ENCODE assay signal across 7 cellular contexts in the genomic region with DNA sequence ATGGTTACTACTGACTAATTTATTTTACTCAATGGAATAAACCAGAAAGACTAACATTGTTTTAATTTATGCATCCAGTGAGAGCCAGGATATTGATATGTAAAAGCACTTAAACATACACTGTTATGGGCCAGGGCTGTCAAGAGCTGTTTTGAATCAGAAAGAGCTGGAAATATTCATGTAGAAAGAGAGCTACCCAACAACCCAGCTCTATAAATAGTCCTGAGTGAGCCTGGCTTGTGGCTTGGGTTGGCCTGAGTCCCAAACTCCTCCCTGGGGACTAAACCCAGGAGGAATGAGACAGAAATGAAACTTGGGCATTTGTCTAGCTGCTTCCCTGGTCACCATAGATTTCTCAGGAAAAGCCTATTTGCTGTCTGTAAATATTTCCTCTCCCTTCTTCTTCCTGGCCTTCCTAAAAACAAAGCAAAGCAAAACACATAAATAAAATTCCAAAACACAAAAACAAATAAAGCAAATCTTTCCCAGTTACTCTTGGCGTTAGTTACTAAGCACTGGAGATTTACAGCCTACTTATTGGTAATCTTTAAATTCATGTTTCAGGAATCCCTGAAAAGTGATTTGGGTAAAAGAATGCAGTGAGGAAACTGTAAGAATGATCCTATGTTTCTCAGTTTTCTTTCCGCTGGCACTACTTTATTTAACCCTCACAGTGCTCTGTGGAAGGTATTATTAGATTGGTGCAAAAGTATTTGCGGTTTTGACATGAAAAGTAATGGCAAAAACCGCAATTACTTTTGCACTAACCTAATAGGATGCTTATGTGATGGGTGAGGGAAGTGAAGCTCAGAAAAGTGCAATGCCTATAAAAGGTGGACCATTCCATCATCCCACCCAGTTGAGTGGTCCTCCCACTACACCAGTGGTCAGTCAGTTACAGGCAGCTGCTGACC.
A peak's percentile ranks its signal among the peaks of the same experiment; 100 is the strongest.
DNase-seq lines count a peak whose midpoint lies in the region; ATAC-seq and TF ChIP-seq lines count a peak whose summit lies in the region.

No MANE protein-coding gene starts in this region.

- intact Hi-C loops in heart right ventricle (cut with DNase I) = loop anchor here in 3 of 10 donors (2.0 to 10.0 kb wide), 2 partner anchors 48 to 54 kb away; no protein-coding TSS in a partner anchor

- no peaks in the 10 kb centered on the region for H3K27me3 ChIP-seq in heart right ventricle

- peaks cover 0 to 30% (median 3%) of the 10 kb centered on the region in 11 donors for H3K9me3 ChIP-seq in heart right ventricle

- WGBS in heart right ventricle, 2 donors = 59 to 63% methylated on average over 4 of the region's 4 CpGs

- no peak for TF ChIP-seq CTCF in WTC11 (IDR thresholded peaks at IDR 0.05)
- no peak for TF ChIP-seq CTCF in heart right ventricle (IDR thresholded peaks at IDR 0.05)

- DNase-seq in KBM-7 (peak; percentile 32), WTC11 (ENCODE audit: low spot score) (no peak), heart right ventricle (peak; percentile 80), stromal cell of bone marrow (ENCODE audit: low read depth) (peak; percentile 85)
- no peak for DNase-seq in naive thymus-derived CD8-positive, alpha-beta T cell
- DNase-seq in activated CD8-positive, alpha-beta T cell treated with anti-CD3 and anti-CD28 coated beads, Interleukin-2, amount 10 ng/mL, durations not matched to agents 7 days and 5 days = no peak

- H3K4me1 ChIP-seq in heart right ventricle = peaks cover 0 to 25% (median 15%) of the 10 kb centered on the region in 9 donors

- in situ Hi-C loops in KBM-7 (cut with MboI; ENCODE audit: low pct_unique_long_range_greater_than_20kb, low sequenced_read_pairs) = no loop called here

- ATAC-seq in WTC11 = peak; percentile 76
- ATAC-seq in heart right ventricle = peak; percentile 83 to 98 (median 91)
- no peak for ATAC-seq in naive thymus-derived CD8-positive, alpha-beta T cell
- ATAC-seq in activated CD8-positive, alpha-beta T cell treated with anti-CD3 and anti-CD28 coated beads, Interleukin-2, amount 10 ng/mL, durations not matched to agents 7 days and 5 days = no peak
- no peak for ATAC-seq in HG02759 (IDR thresholded peaks at IDR 0.05; ENCODE audit: unreplicated experiment)

- POLR2A ChIA-PET in WTC11 (lab: Charles Lee) = interaction anchor here (0.5 kb wide), 1 partner anchor 329 kb away, joined by 3 read pairs; no protein-coding TSS in a partner anchor
- POLR2A ChIA-PET in naive thymus-derived CD8-positive, alpha-beta T cell (lab: Charles Lee) = no interaction called here
- POLR2A ChIA-PET in activated CD8-positive, alpha-beta T cell treated with anti-CD3 and anti-CD28 coated beads, Interleukin-2, amount 10 ng/mL, durations not matched to agents 7 days and 5 days (lab: Charles Lee) = no interaction called here

- H3K36me3 Mint-ChIP-seq in WTC11 = peaks cover 20% of the 10 kb centered on the region
- H3K36me3 Mint-ChIP-seq in naive thymus-derived CD8-positive, alpha-beta T cell = peaks cover 3 to 13% (median 3%) of the 10 kb centered on the region in 3 donors
- peaks cover 5% of the 10 kb centered on the region for H3K36me3 Mint-ChIP-seq in activated CD8-positive, alpha-beta T cell treated with anti-CD3 and anti-CD28 coated beads, Interleukin-2, amount 10 ng/mL, durations not matched to agents 7 days and 5 days (ENCODE audit: low read depth)

- no peaks in the 10 kb centered on the region for H3K36me3 ChIP-seq in heart right ventricle

- CTCF ChIA-PET in WTC11 (lab: Charles Lee) = interaction anchor here (0.9 kb wide), 1 partner anchor 133 kb away, joined by 4 read pairs; no protein-coding TSS in a partner anchor
- CTCF ChIA-PET in activated CD8-positive, alpha-beta T cell treated with anti-CD3 and anti-CD28 coated beads, Interleukin-2, amount 10 ng/mL, durations not matched to agents 7 days and 5 days (lab: Charles Lee) = no interaction called here

- H3K4me3 Mint-ChIP-seq in WTC11 = 0 out of 2 replicates have a peak overlapping the region, but pooled peaks have one; percentile 0
- H3K4me3 Mint-ChIP-seq in naive thymus-derived CD8-positive, alpha-beta T cell = no peak overlapping the region
- no peak overlapping the region for H3K4me3 Mint-ChIP-seq in activated CD8-positive, alpha-beta T cell treated with anti-CD3 and anti-CD28 coated beads, Interleukin-2, amount 10 ng/mL, durations not matched to agents 7 days and 5 days

- H3K4me1 Mint-ChIP-seq in WTC11 = peaks cover 25% of the 10 kb centered on the region
- H3K4me1 Mint-ChIP-seq in naive thymus-derived CD8-positive, alpha-beta T cell = peaks cover 0 to 2% (median 0%) of the 10 kb centered on the region in 4 donors
- H3K4me1 Mint-ChIP-seq in activated CD8-positive, alpha-beta T cell treated with anti-CD3 and anti-CD28 coated beads, Interleukin-2, amount 10 ng/mL, durations not matched to agents 7 days and 5 days (ENCODE audit: low read depth) = peaks cover 4% of the 10 kb centered on the region

- H3K27me3 Mint-ChIP-seq in WTC11 (ENCODE audit: low read depth) = peaks cover 17% of the 10 kb centered on the region
- peaks cover 0 to 23% (median 3%) of the 10 kb centered on the region in 5 donors for H3K27me3 Mint-ChIP-seq in naive thymus-derived CD8-positive, alpha-beta T cell
- no peaks in the 10 kb centered on the region for H3K27me3 Mint-ChIP-seq in activated CD8-positive, alpha-beta T cell treated with anti-CD3 and anti-CD28 coated beads, Interleukin-2, amount 10 ng/mL, durations not matched to agents 7 days and 5 days (ENCODE audit: low read depth)

- H3K27ac Mint-ChIP-seq in WTC11 = peak overlapping the region; percentile 59; the same call in 1 of the 2 replicates
- no peak overlapping the region for H3K27ac Mint-ChIP-seq in naive thymus-derived CD8-positive, alpha-beta T cell
- no peak overlapping the region for H3K27ac Mint-ChIP-seq in activated CD8-positive, alpha-beta T cell treated with anti-CD3 and anti-CD28 coated beads, Interleukin-2, amount 10 ng/mL, durations not matched to agents 7 days and 5 days

- peak overlapping the region; percentile 28 to 85 (median 64) for H3K27ac ChIP-seq in heart right ventricle

- H3K4me3 ChIP-seq in heart right ventricle = no peak overlapping the region

- H3K9me3 Mint-ChIP-seq in WTC11 = peaks cover 39% of the 10 kb centered on the region
- peaks cover 3 to 38% (median 19%) of the 10 kb centered on the region in 9 donors for H3K9me3 Mint-ChIP-seq in naive thymus-derived CD8-positive, alpha-beta T cell
- peaks cover 13% of the 10 kb centered on the region for H3K9me3 Mint-ChIP-seq in activated CD8-positive, alpha-beta T cell treated with anti-CD3 and anti-CD28 coated beads, Interleukin-2, amount 10 ng/mL, durations not matched to agents 7 days and 5 days (ENCODE audit: insufficient read depth)

TF ChIP-seq in WTC11, 78 proteins besides CTCF, POLR2A, EP300 and RAD21:
- TF ChIP-seq, protein P1, sequence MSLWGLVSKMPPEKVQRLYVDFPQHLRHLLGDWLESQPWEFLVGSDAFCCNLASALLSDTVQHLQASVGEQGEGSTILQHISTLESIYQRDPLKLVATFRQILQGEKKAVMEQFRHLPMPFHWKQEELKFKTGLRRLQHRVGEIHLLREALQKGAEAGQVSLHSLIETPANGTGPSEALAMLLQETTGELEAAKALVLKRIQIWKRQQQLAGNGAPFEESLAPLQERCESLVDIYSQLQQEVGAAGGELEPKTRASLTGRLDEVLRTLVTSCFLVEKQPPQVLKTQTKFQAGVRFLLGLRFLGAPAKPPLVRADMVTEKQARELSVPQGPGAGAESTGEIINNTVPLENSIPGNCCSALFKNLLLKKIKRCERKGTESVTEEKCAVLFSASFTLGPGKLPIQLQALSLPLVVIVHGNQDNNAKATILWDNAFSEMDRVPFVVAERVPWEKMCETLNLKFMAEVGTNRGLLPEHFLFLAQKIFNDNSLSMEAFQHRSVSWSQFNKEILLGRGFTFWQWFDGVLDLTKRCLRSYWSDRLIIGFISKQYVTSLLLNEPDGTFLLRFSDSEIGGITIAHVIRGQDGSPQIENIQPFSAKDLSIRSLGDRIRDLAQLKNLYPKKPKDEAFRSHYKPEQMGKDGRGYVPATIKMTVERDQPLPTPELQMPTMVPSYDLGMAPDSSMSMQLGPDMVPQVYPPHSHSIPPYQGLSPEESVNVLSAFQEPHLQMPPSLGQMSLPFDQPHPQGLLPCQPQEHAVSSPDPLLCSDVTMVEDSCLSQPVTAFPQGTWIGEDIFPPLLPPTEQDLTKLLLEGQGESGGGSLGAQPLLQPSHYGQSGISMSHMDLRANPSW (CRISPR knock-in tag; conservative IDR thresholded peaks at IDR 0.05; ENCODE audit: low read depth) = no peak
- no peak for TF ChIP-seq TEAD4 (CRISPR knock-in tag; IDR thresholded peaks at IDR 0.05)
- no peak for TF ChIP-seq ZNF121 (CRISPR knock-in tag; IDR thresholded peaks at IDR 0.05)
- TF ChIP-seq ZNF317 (CRISPR knock-in tag; IDR thresholded peaks at IDR 0.05; ENCODE audit: borderline replicate concordance, low read depth) = no peak
- no peak for TF ChIP-seq HMGA2 (CRISPR knock-in tag; IDR thresholded peaks at IDR 0.05)
- no peak for TF ChIP-seq NFATC4 (CRISPR knock-in tag; IDR thresholded peaks at IDR 0.05)
- TF ChIP-seq PRRX2 (CRISPR knock-in tag; IDR thresholded peaks at IDR 0.05) = no peak
- TF ChIP-seq ZNF671 (CRISPR knock-in tag; IDR thresholded peaks at IDR 0.05) = no peak
- no peak for TF ChIP-seq EMX1 (CRISPR knock-in tag; IDR thresholded peaks at IDR 0.05)
- TF ChIP-seq, protein P2, sequence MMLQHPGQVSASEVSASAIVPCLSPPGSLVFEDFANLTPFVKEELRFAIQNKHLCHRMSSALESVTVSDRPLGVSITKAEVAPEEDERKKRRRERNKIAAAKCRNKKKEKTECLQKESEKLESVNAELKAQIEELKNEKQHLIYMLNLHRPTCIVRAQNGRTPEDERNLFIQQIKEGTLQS (CRISPR knock-in tag; conservative IDR thresholded peaks at IDR 0.05) = no peak
- TF ChIP-seq, protein P3, sequence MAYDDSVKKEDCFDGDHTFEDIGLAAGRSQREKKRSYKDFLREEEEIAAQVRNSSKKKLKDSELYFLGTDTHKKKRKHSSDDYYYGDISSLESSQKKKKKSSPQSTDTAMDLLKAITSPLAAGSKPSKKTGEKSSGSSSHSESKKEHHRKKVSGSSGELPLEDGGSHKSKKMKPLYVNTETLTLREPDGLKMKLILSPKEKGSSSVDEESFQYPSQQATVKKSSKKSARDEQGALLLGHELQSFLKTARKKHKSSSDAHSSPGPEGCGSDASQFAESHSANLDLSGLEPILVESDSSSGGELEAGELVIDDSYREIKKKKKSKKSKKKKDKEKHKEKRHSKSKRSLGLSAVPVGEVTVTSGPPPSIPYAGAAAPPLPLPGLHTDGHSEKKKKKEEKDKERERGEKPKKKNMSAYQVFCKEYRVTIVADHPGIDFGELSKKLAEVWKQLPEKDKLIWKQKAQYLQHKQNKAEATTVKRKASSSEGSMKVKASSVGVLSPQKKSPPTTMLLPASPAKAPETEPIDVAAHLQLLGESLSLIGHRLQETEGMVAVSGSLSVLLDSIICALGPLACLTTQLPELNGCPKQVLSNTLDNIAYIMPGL (CRISPR knock-in tag; IDR thresholded peaks at IDR 0.05) = no peak
TF ChIP-seq in WTC11: peak in this region for 0.

Comparison
In these comparisons a context has a peak if more than half of its experiments do, and no peak if none do; other contexts are left out.
1. DNase-seq: peak in KBM-7 (single experiment), heart right ventricle (2 of 2) and stromal cell of bone marrow (single experiment); none in WTC11 (single experiment), naive thymus-derived CD8-positive, alpha-beta T cell (0 of 10) and activated CD8-positive, alpha-beta T cell treated with anti-CD3 and anti-CD28 coated beads, Interleukin-2, amount 10 ng/mL, durations not matched to agents 7 days and 5 days (single experiment).
2. ATAC-seq: peak in WTC11 (single experiment) and heart right ventricle (8 of 8); none in naive thymus-derived CD8-positive, alpha-beta T cell (0 of 2), activated CD8-positive, alpha-beta T cell treated with anti-CD3 and anti-CD28 coated beads, Interleukin-2, amount 10 ng/mL, durations not matched to agents 7 days and 5 days (single experiment) and HG02759 (single experiment).